ENCODE assay signal across 1 cellular context in the genomic region with DNA sequence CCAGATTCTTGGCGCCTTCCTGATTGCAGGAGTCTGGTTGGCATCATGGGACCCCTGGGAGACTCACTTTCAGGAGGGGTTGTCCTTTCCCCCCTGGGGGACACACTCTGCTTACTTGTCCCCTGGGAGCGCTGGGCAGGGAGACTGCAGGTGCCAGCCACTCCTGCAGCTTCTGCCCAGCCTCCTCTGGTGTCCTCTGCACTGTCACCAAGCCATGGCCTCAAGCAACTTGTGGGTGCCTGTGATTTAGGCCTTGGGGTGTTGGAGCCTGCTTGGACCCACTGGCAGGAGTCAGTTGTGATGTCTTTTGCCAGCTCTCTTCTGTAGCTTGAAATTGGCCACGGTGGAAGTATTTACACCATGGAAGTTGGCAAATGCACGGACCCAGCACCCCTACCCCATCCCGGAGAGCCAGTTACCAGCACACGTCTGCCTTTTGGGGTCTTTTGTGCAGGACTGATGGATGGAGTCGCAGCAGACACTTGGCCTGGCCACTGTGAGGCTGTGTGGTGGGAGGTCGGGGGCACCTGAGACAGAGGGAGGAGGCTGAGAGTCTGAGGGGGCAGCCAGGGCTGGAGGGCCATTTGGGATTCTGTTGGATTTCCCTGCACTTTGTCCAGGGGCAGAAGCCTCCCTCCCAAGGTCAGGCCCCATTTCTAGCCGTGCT.
TF ChIP-seq lines count a peak whose summit lies in the region.

No MANE protein-coding gene starts in this region.

TF ChIP-seq in IMR-90, 13 proteins besides CTCF, POLR2A, EP300 and RAD21 (continued from another document):
- TF ChIP-seq RCOR1 (IDR thresholded peaks at IDR 0.05; ENCODE audit: insufficient replicate concordance, low read length) (no peak), MAZ (IDR thresholded peaks at IDR 0.05; ENCODE audit: borderline replicate concordance, low read depth, low read length) (no peak), CHD1 (IDR thresholded peaks at IDR 0.05; ENCODE audit: low read depth, low read length) (no peak), CEBPB (IDR thresholded peaks at IDR 0.05; ENCODE audit: low read depth, low read length) (no peak), RFX5 (IDR thresholded peaks at IDR 0.05; ENCODE audit: low read depth, low read length) (no peak), FOS (IDR thresholded peaks at IDR 0.05; ENCODE audit: low read depth, low read length) (no peak)
- TF ChIP-seq, protein P1, sequence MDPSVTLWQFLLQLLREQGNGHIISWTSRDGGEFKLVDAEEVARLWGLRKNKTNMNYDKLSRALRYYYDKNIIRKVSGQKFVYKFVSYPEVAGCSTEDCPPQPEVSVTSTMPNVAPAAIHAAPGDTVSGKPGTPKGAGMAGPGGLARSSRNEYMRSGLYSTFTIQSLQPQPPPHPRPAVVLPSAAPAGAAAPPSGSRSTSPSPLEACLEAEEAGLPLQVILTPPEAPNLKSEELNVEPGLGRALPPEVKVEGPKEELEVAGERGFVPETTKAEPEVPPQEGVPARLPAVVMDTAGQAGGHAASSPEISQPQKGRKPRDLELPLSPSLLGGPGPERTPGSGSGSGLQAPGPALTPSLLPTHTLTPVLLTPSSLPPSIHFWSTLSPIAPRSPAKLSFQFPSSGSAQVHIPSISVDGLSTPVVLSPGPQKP (IDR thresholded peaks at IDR 0.05; ENCODE audit: borderline replicate concordance, low read depth, low read length), result no peak
- TF ChIP-seq, protein P2, sequence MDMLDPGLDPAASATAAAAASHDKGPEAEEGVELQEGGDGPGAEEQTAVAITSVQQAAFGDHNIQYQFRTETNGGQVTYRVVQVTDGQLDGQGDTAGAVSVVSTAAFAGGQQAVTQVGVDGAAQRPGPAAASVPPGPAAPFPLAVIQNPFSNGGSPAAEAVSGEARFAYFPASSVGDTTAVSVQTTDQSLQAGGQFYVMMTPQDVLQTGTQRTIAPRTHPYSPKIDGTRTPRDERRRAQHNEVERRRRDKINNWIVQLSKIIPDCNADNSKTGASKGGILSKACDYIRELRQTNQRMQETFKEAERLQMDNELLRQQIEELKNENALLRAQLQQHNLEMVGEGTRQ (IDR thresholded peaks at IDR 0.05; ENCODE audit: low read depth, low read length), result no peak
